1 cellular context compared by ENCODE assay signal in genomic region chr18:3607309-3608098, GRCh38.
TF ChIP-seq lines count a peak whose summit lies in the region.

No MANE protein-coding gene starts in this region.

TF ChIP-seq in GM23338, 12 proteins besides CTCF, POLR2A, EP300 and RAD21 (continued from another document):
- TF ChIP-seq, protein P1, sequence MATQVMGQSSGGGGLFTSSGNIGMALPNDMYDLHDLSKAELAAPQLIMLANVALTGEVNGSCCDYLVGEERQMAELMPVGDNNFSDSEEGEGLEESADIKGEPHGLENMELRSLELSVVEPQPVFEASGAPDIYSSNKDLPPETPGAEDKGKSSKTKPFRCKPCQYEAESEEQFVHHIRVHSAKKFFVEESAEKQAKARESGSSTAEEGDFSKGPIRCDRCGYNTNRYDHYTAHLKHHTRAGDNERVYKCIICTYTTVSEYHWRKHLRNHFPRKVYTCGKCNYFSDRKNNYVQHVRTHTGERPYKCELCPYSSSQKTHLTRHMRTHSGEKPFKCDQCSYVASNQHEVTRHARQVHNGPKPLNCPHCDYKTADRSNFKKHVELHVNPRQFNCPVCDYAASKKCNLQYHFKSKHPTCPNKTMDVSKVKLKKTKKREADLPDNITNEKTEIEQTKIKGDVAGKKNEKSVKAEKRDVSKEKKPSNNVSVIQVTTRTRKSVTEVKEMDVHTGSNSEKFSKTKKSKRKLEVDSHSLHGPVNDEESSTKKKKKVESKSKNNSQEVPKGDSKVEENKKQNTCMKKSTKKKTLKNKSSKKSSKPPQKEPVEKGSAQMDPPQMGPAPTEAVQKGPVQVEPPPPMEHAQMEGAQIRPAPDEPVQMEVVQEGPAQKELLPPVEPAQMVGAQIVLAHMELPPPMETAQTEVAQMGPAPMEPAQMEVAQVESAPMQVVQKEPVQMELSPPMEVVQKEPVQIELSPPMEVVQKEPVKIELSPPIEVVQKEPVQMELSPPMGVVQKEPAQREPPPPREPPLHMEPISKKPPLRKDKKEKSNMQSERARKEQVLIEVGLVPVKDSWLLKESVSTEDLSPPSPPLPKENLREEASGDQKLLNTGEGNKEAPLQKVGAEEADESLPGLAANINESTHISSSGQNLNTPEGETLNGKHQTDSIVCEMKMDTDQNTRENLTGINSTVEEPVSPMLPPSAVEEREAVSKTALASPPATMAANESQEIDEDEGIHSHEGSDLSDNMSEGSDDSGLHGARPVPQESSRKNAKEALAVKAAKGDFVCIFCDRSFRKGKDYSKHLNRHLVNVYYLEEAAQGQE (IDR thresholded peaks at IDR 0.05; ENCODE audit: unreplicated experiment), result no peak
